ENCODE assay signal across 19 cellular contexts in genomic region chr20:4027590-4028265, GRCh38. TPM values are rescaled to one million over a fixed set of nuclear protein-coding genes. Genes with fewer than 3 reads are reported as not detected.
DNase-seq lines count a peak whose midpoint lies in the region; ATAC-seq and TF ChIP-seq lines count a peak whose summit lies in the region.
"Had no signal": no experiment of that assay in that cellular context is flagged by ENCODE, and none has a peak within 500 bp of the region (broad histone marks: within the 10 kb centered on the region; RNA-seq: fewer than 3 reads in every experiment).

No MANE protein-coding gene starts in this region.

- ATAC-seq in right cardiac atrium: peak; percentile 44 to 76
- ATAC-seq in activated naive CD8-positive, alpha-beta T cell treated with anti-CD3 and anti-CD28 coated beads, Interleukin-2, amount 50 U/mL, for 24 hours: no peak

- H3K4me3 ChIP-seq in mammary epithelial cell (replicated peaks in 1 of 3; ENCODE audit: insufficient read depth in 1 of 3, low read depth in 2 of 3, low read length in 3 of 3) (no peak overlapping the region), right cardiac atrium (ENCODE audit: low read length) (no peak overlapping the region), osteoblast (ENCODE audit: insufficient read depth, low read length) (no peak overlapping the region), smooth muscle cell (no peak overlapping the region)
- H3K4me3 ChIP-seq: tibial artery had no signal

- dilution Hi-C loops in mammary epithelial cell (cut with HindIII; ENCODE audit: low sequenced_read_pairs): no loop called here

- no peaks in the 10 kb centered on the region for H3K9me3 Mint-ChIP-seq in activated naive CD8-positive, alpha-beta T cell treated with anti-CD3 and anti-CD28 coated beads, Interleukin-2, amount 50 U/mL, for 24 hours
- H3K9me3 Mint-ChIP-seq: activated T-cell treated with anti-CD3 and anti-CD28 coated beads, Interleukin-2, amount 50 U/mL, for 24 hours had no signal

- CTCF ChIA-PET in mammary epithelial cell (lab: Charles Lee; ENCODE audit: low non-redundant PET): no interaction called here

- TF ChIP-seq CTCF in mammary epithelial cell (conservative IDR thresholded peaks at IDR 0.05 in 1 of 2, IDR thresholded peaks at IDR 0.05 in 1 of 2; ENCODE audit: extremely low read depth in 1 of 2, insufficient read depth in 1 of 2, low read depth in 1 of 2, low read length in 2 of 2): no peak
- TF ChIP-seq CTCF in osteoblast (IDR thresholded peaks at IDR 0.05; ENCODE audit: extremely low read depth, low read depth, low read length): no peak
- no peak for TF ChIP-seq CTCF in smooth muscle cell (IDR thresholded peaks at IDR 0.05; ENCODE audit: borderline replicate concordance, insufficient read depth, poor library complexity, severe bottlenecking)

- intact Hi-C loops in mammary epithelial cell (cut with micrococcal nuclease) (no loop called here), right cardiac atrium (cut with DNase I) (no loop called here)

- no peaks in the 10 kb centered on the region for H3K79me2 ChIP-seq in mammary epithelial cell (ENCODE audit: insufficient read depth, low read length)
- no peaks in the 10 kb centered on the region for H3K79me2 ChIP-seq in osteoblast (ENCODE audit: insufficient read depth, low read length)
- H3K79me2 ChIP-seq in smooth muscle cell (ENCODE audit: low read depth): no peaks in the 10 kb centered on the region

- WGBS in mammary epithelial cell (ENCODE audit: low coverage, missing lambda C conversion rate): 0% methylated on average over 3 of the region's 5 CpGs
- WGBS in right cardiac atrium: 62% methylated on average over 5 of the region's 5 CpGs
- 57% methylated on average over 5 of the region's 5 CpGs for WGBS in smooth muscle cell (ENCODE audit: low lambda C conversion rate)

- no peak overlapping the region for H3K27ac ChIP-seq in mammary epithelial cell (ENCODE audit: insufficient read depth, low read depth, low read length)
- no peak overlapping the region for H3K27ac ChIP-seq in right cardiac atrium (ENCODE audit: low read length)
- no peak overlapping the region for H3K27ac ChIP-seq in osteoblast (ENCODE audit: low read depth, low read length)
- no peak overlapping the region for H3K27ac ChIP-seq in smooth muscle cell (ENCODE audit: low read depth)
- H3K27ac ChIP-seq: 22Rv1, tibial artery had no signal

- H3K36me3 Mint-ChIP-seq in activated naive CD8-positive, alpha-beta T cell treated with anti-CD3 and anti-CD28 coated beads, Interleukin-2, amount 50 U/mL, for 24 hours (ENCODE audit: low read depth): no peaks in the 10 kb centered on the region

- peaks cover 3% of the 10 kb centered on the region for H3K4me1 Mint-ChIP-seq in activated naive CD8-positive, alpha-beta T cell treated with anti-CD3 and anti-CD28 coated beads, Interleukin-2, amount 50 U/mL, for 24 hours
- H3K4me1 Mint-ChIP-seq: activated CD4-positive, alpha-beta T cell treated with anti-CD3 and anti-CD28 coated beads, Interleukin-2, amount 10 ng/mL, durations not matched to agents 7 days and 5 days had no signal

- no peaks in the 10 kb centered on the region for H3F3A ChIP-seq in smooth muscle cell (ENCODE audit: low read depth)

- H3K9ac ChIP-seq in mammary epithelial cell (ENCODE audit: insufficient read depth, low read length) (no peak overlapping the region), smooth muscle cell (ENCODE audit: low read depth) (no peak overlapping the region)

- peak overlapping the region; percentile 23 for H3K4me2 ChIP-seq in mammary epithelial cell (ENCODE audit: insufficient read depth, low read depth, low read length)
- no peak overlapping the region for H3K4me2 ChIP-seq in osteoblast (ENCODE audit: insufficient read depth, low read length)
- H3K4me2 ChIP-seq in smooth muscle cell: no peak overlapping the region

- H4K20me1 ChIP-seq in mammary epithelial cell (ENCODE audit: insufficient read depth, low read length) (no peaks in the 10 kb centered on the region), osteoblast (ENCODE audit: insufficient read depth, low read length) (no peaks in the 10 kb centered on the region), smooth muscle cell (ENCODE audit: low read depth) (no peaks in the 10 kb centered on the region)

- H2AFZ ChIP-seq in mammary epithelial cell (ENCODE audit: low read depth, low read length) (peak overlapping the region; percentile 21), osteoblast (ENCODE audit: low read length) (no peak overlapping the region), smooth muscle cell (ENCODE audit: low read depth) (no peak overlapping the region)

- no peaks in the 10 kb centered on the region for H3K9me3 ChIP-seq in mammary epithelial cell (replicated peaks; ENCODE audit: insufficient read depth, low read length)
- H3K9me3 ChIP-seq in right cardiac atrium (ENCODE audit: control insufficient read depth, low read length): no peaks in the 10 kb centered on the region
- no peaks in the 10 kb centered on the region for H3K9me3 ChIP-seq in osteoblast (ENCODE audit: low read depth, low read length)
- H3K9me3 ChIP-seq in smooth muscle cell (replicated peaks; ENCODE audit: low read depth): no peaks in the 10 kb centered on the region
- H3K9me3 ChIP-seq: tibial artery had no signal

- no peaks in the 10 kb centered on the region for H3K27me3 Mint-ChIP-seq in activated naive CD8-positive, alpha-beta T cell treated with anti-CD3 and anti-CD28 coated beads, Interleukin-2, amount 50 U/mL, for 24 hours
- H3K27me3 Mint-ChIP-seq: activated T-cell treated with anti-CD3 and anti-CD28 coated beads, Interleukin-2, amount 50 U/mL, for 24 hours had no signal

- no peaks in the 10 kb centered on the region for H3K36me3 ChIP-seq in mammary epithelial cell (ENCODE audit: insufficient read depth, low read length)
- no peaks in the 10 kb centered on the region for H3K36me3 ChIP-seq in osteoblast (ENCODE audit: insufficient read depth, low read length)
- no peaks in the 10 kb centered on the region for H3K36me3 ChIP-seq in smooth muscle cell (ENCODE audit: low read depth)
- H3K36me3 ChIP-seq: tibial artery had no signal

- in situ Hi-C loops in mammary epithelial cell (cut with MboI; ENCODE audit: low sequenced_read_pairs in 2 of 2): no loop called here

- H3K27me3 ChIP-seq in mammary epithelial cell (ENCODE audit: insufficient read depth, low read length) (peaks cover 2% of the 10 kb centered on the region), right cardiac atrium (ENCODE audit: control insufficient read depth, insufficient read depth) (no peaks in the 10 kb centered on the region), osteoblast (ENCODE audit: insufficient read depth, low read length) (peaks cover 2% of the 10 kb centered on the region), smooth muscle cell (ENCODE audit: low read depth) (no peaks in the 10 kb centered on the region)
- H3K27me3 ChIP-seq: tibial artery had no signal

- no peak overlapping the region for H3K27ac Mint-ChIP-seq in activated naive CD8-positive, alpha-beta T cell treated with anti-CD3 and anti-CD28 coated beads, Interleukin-2, amount 50 U/mL, for 24 hours
- H3K27ac Mint-ChIP-seq: activated CD4-positive, alpha-beta T cell treated with anti-CD3 and anti-CD28 coated beads, Interleukin-2, amount 10 ng/mL, durations not matched to agents 7 days and 5 days; activated T-cell treated with anti-CD3 and anti-CD28 coated beads, Interleukin-2, amount 50 U/mL, for 24 hours; CD14-positive monocyte had no signal

- H3K4me3 Mint-ChIP-seq in activated naive CD8-positive, alpha-beta T cell treated with anti-CD3 and anti-CD28 coated beads, Interleukin-2, amount 50 U/mL, for 24 hours: no peak overlapping the region
- H3K4me3 Mint-ChIP-seq: activated CD4-positive, alpha-beta T cell treated with anti-CD3 and anti-CD28 coated beads, Interleukin-2, amount 10 ng/mL, durations not matched to agents 7 days and 5 days; activated T-cell treated with anti-CD3 and anti-CD28 coated beads, Interleukin-2, amount 50 U/mL, for 24 hours; CD14-positive monocyte had no signal

- H3K4me1 ChIP-seq in mammary epithelial cell (ENCODE audit: insufficient read depth, low read length) (peaks cover 17% of the 10 kb centered on the region), right cardiac atrium (ENCODE audit: control insufficient read depth, insufficient read depth, low read length) (no peaks in the 10 kb centered on the region), osteoblast (ENCODE audit: insufficient read depth, low read length) (peaks cover 19% of the 10 kb centered on the region), smooth muscle cell (ENCODE audit: low read depth) (peaks cover 3% of the 10 kb centered on the region)

- DNase-seq in NCI-H82 (lab: John Stamatoyannopoulos, UW) (peak; percentile 39), NCI-H82 treated with DMSO at 0.1 percent for 48 hours (lab: John Stamatoyannopoulos, UW; ENCODE audit: unreplicated experiment) (no peak), mammary epithelial cell (peak; percentile 31), right cardiac atrium (peak in 1 of 3 donors; percentile 68), osteoblast (ENCODE audit: insufficient read length, low spot score, missing footprints) (peak; percentile 29), smooth muscle cell (lab: John Stamatoyannopoulos, UW; ENCODE audit: unreplicated experiment) (no peak), HUDEP-2 (lab: John Stamatoyannopoulos, UW; ENCODE audit: unreplicated experiment in 76 of 76) (no peak)
- DNase-seq in activated naive CD8-positive, alpha-beta T cell treated with anti-CD3 and anti-CD28 coated beads, Interleukin-2, amount 50 U/mL, for 24 hours: no peak
- DNase-seq: activated CD4-positive, alpha-beta T cell treated with anti-CD3 and anti-CD28 coated beads, Interleukin-2, amount 10 ng/mL, durations not matched to agents 7 days and 5 days; activated T-cell treated with anti-CD3 and anti-CD28 coated beads, Interleukin-2, amount 50 U/mL, for 24 hours; cerebellar nuclear complex; H7; NCI-H1092; NCI-H1930; occipital lobe; T-helper 9 cell; tibial artery had no signal

- BruUV-seq in mammary epithelial cell (replicated peaks; lab: Mats Ljungman, UMichigan): no TSS peak

RNA-seq across cellular contexts. Expression of gene RNF24, which starts 12.4 kb away (rescaled TPM):
- total RNA-seq in mammary epithelial cell (10 to 100 TPM in 1 of 2 donors, 1 to 10 TPM in 1; 8.8 to 13.5 TPM), right cardiac atrium (1 to 10 TPM; 5.6 to 8.6 (median 6.8) TPM), osteoblast (22.4 and 25.6 TPM in 2 replicates), smooth muscle cell (29.8 and 30.4 TPM in 2 replicates)
- polyA plus RNA-seq in mammary epithelial cell (5.9 TPM), right cardiac atrium (1.8 TPM), smooth muscle cell (40.6 and 46.6 TPM in 2 replicates)
- 15.0 TPM for polyA minus RNA-seq in mammary epithelial cell

Comparison
In these comparisons a context has a peak if more than half of its experiments do, and no peak if none do; other contexts are left out.
1. DNase-seq: peak in NCI-H82 (single experiment), mammary epithelial cell (single experiment) and osteoblast (single experiment); none in NCI-H82 treated with DMSO at 0.1 percent for 48 hours (single experiment), activated naive CD8-positive, alpha-beta T cell treated with anti-CD3 and anti-CD28 coated beads, Interleukin-2, amount 50 U/mL, for 24 hours (single experiment), smooth muscle cell (single experiment) and HUDEP-2 (0 of 76).